Comparison of ENCODE assay signal across 12 cellular contexts in genomic region chr7:27101188-27101905, GRCh38. TPM values are rescaled to one million over a fixed set of nuclear protein-coding genes. Genes with fewer than 3 reads are reported as not detected.
DNase-seq lines count a peak whose midpoint lies in the region; ATAC-seq, FAIRE-seq and TF ChIP-seq lines count a peak whose summit lies in the region.
"Had no signal": no experiment of that assay in that cellular context is flagged by ENCODE, and none has a peak within 500 bp of the region (broad histone marks: within the 10 kb centered on the region; RNA-seq: fewer than 3 reads in every experiment).

No MANE protein-coding gene starts in this region.

- H3K27ac Mint-ChIP-seq in naive thymus-derived CD8-positive, alpha-beta T cell: peak overlapping the region in 1 of 10 donors; percentile 62

- peaks cover 87% of the 10 kb centered on the region for H3K79me2 ChIP-seq in fibroblast of lung (ENCODE audit: control insufficient read depth, insufficient read depth, low read length)

- POLR2A ChIA-PET in naive thymus-derived CD8-positive, alpha-beta T cell (lab: Charles Lee): no interaction called here

- no peaks in the 10 kb centered on the region for H4K20me1 ChIP-seq in fibroblast of lung (ENCODE audit: control insufficient read depth, extremely low read depth, insufficient read depth, low read length)

- no peak for TF ChIP-seq CTCF in WERI-Rb-1 (IDR thresholded peaks at IDR 0.05; ENCODE audit: low read depth, low read length)
- no peak for TF ChIP-seq CTCF in fibroblast of lung (conservative IDR thresholded peaks at IDR 0.05 in 1 of 2, IDR thresholded peaks at IDR 0.05 in 1 of 2; ENCODE audit: low read depth in 1 of 2, low read length in 2 of 2)

- FAIRE-seq in HTR-8/SVneo (lab: Jason Lieb, UNC): no peak

- peaks cover 15 to 20% (median 20%) of the 10 kb centered on the region in 3 donors for H3K36me3 Mint-ChIP-seq in naive thymus-derived CD8-positive, alpha-beta T cell

- H3K9me3 Mint-ChIP-seq in naive thymus-derived CD8-positive, alpha-beta T cell: peaks cover 0 to 4% (median 0%) of the 10 kb centered on the region in 9 donors

- H3K27me3 ChIP-seq in WERI-Rb-1 (ENCODE audit: insufficient read depth, low read depth, severe bottlenecking) (peaks cover 93% of the 10 kb centered on the region), fibroblast of lung (ENCODE audit: control insufficient read depth, insufficient read depth, low read length) (no peaks in the 10 kb centered on the region)
- H3K27me3 ChIP-seq: vagina had no signal

- peak overlapping the region; percentile 74 for H3K9ac ChIP-seq in fibroblast of lung (ENCODE audit: insufficient read depth, low read length)

- DNase-seq in AG08396 (ENCODE audit: low spot score): peak; percentile 57
- DNase-seq in WERI-Rb-1: no peak
- peak; percentile 92 to 94 for DNase-seq in fibroblast of lung (ENCODE audit: low read depth in 2 of 2)
- DNase-seq in naive thymus-derived CD8-positive, alpha-beta T cell: no peak
- DNase-seq in T1000 (lab: John Stamatoyannopoulos, UW): no peak
- DNase-seq in HTR-8/SVneo (ENCODE audit: insufficient read length, low spot score): no peak
- DNase-seq: activated gamma-delta T cell; NCI-H1930; stimulated activated CD4-positive, alpha-beta T cell treated with anti-CD3 and anti-CD28 coated beads, Interleukin-2, amount 100 ng/mL, for 48 hours had no signal

- H2AFZ ChIP-seq in fibroblast of lung (ENCODE audit: low read length): no peak overlapping the region

- peaks cover 8% of the 10 kb centered on the region; the same call in 1 of the 2 replicates for H3K36me3 ChIP-seq in WERI-Rb-1
- no peaks in the 10 kb centered on the region for H3K36me3 ChIP-seq in fibroblast of lung (ENCODE audit: control insufficient read depth, insufficient read depth, low read length)
- H3K36me3 ChIP-seq: vagina had no signal

- H3K27me3 Mint-ChIP-seq in naive thymus-derived CD8-positive, alpha-beta T cell: peaks cover 50 to 93% (median 71%) of the 10 kb centered on the region in 5 donors

- ATAC-seq in naive thymus-derived CD8-positive, alpha-beta T cell: no peak
- ATAC-seq in HG02678 (IDR thresholded peaks at IDR 0.05; ENCODE audit: unreplicated experiment): no peak
- ATAC-seq in HG02571 (IDR thresholded peaks at IDR 0.05; ENCODE audit: unreplicated experiment): no peak

- peaks cover 20 to 57% (median 37%) of the 10 kb centered on the region in 4 donors for H3K4me1 Mint-ChIP-seq in naive thymus-derived CD8-positive, alpha-beta T cell

- peak overlapping the region; percentile 97 for H3K4me2 ChIP-seq in fibroblast of lung (ENCODE audit: extremely low read depth, insufficient read depth, low read length)

- H3K4me3 ChIP-seq in WERI-Rb-1 (ENCODE audit: low read depth, low read length) (peak overlapping the region; percentile 50), fibroblast of lung (replicated peaks in 1 of 4; ENCODE audit: control extremely low read depth in 1 of 4, insufficient read depth in 1 of 4, low read depth in 3 of 4, low read length in 4 of 4) (peak overlapping the region; percentile 52 to 93 (median 81))

- peak overlapping the region in 7 of 10 donors; percentile 1 to 45 (median 37) for H3K4me3 Mint-ChIP-seq in naive thymus-derived CD8-positive, alpha-beta T cell

- H3K27ac ChIP-seq in WERI-Rb-1 (peak overlapping the region; percentile 79; the same call in 1 of the 2 replicates), fibroblast of lung (ENCODE audit: insufficient read depth, low read length) (peak overlapping the region; percentile 95)
- H3K27ac ChIP-seq: vagina had no signal

- H3K9me3 ChIP-seq in WERI-Rb-1 (ENCODE audit: severe bottlenecking) (no peaks in the 10 kb centered on the region), fibroblast of lung (ENCODE audit: control insufficient read depth, insufficient read depth, low read depth, low read length) (no peaks in the 10 kb centered on the region)
- H3K9me3 ChIP-seq: vagina had no signal

- peaks cover 23% of the 10 kb centered on the region for H3K4me1 ChIP-seq in fibroblast of lung (ENCODE audit: control insufficient read depth, extremely low read depth, insufficient read depth, low read length)

RNA-seq across cellular contexts. Expression of gene HOXA2, which starts 1.1 kb away (rescaled TPM):
- total RNA-seq in fibroblast of lung: 1.0 and 1.3 TPM in 2 replicates
- 2.3 and 2.6 TPM in 2 replicates for polyA plus RNA-seq in fibroblast of lung
- 1.4 and 2.2 TPM in 2 replicates for polyA plus RNA-seq in fibroblast of lung (2012)
- polyA minus RNA-seq in fibroblast of lung (ENCODE audit: low replicate concordance): 2.1 and 2.3 TPM in 2 replicates
- not detected for total RNA-seq in naive thymus-derived CD8-positive, alpha-beta T cell
- polyA plus RNA-seq in naive thymus-derived CD8-positive, alpha-beta T cell: not detected

RNA-seq across cellular contexts. Expression of gene HOXA1, which starts 5.5 kb away (rescaled TPM):
- total RNA-seq in fibroblast of lung: 0.50 and 0.51 TPM in 2 replicates
- polyA plus RNA-seq in fibroblast of lung: 0.58 and 0.83 TPM in 2 replicates
- polyA plus RNA-seq in fibroblast of lung (2012): 0.66 and 0.67 TPM in 2 replicates
- polyA minus RNA-seq in fibroblast of lung (ENCODE audit: low replicate concordance): 1.1 TPM in 1 of 2 replicates, not detected in the other
- under 1 TPM; 0.44 to 0.68 TPM for total RNA-seq in naive thymus-derived CD8-positive, alpha-beta T cell
- polyA plus RNA-seq in naive thymus-derived CD8-positive, alpha-beta T cell: under 1 TPM in 2 of 3 donors, not detected in 1; 0.15 to 0.38 TPM

RNA-seq across cellular contexts. Expression of gene HOXA4, which starts 29.2 kb away (rescaled TPM):
- 0.33 and 0.51 TPM in 2 replicates for total RNA-seq in fibroblast of lung
- 2.4 and 3.6 TPM in 2 replicates for polyA plus RNA-seq in fibroblast of lung
- 2.6 and 3.3 TPM in 2 replicates for polyA plus RNA-seq in fibroblast of lung (2012)
- polyA minus RNA-seq in fibroblast of lung (ENCODE audit: low replicate concordance): 1.6 and 3.6 TPM in 2 replicates
- total RNA-seq in naive thymus-derived CD8-positive, alpha-beta T cell: under 1 TPM in 1 of 2 experiments, not detected in 1; 0.31 TPM
- polyA plus RNA-seq in naive thymus-derived CD8-positive, alpha-beta T cell: under 1 TPM in 2 of 3 donors, not detected in 1; 0.22 to 0.38 TPM

RNA-seq across cellular contexts. Expression of gene HOXA5, which starts 42.1 kb away (rescaled TPM):
- 18.3 and 22.1 TPM in 2 replicates for total RNA-seq in fibroblast of lung
- 16.6 and 35.6 TPM in 2 replicates for polyA plus RNA-seq in fibroblast of lung
- 17.5 and 31.8 TPM in 2 replicates for polyA plus RNA-seq in fibroblast of lung (2012)
- 3.1 and 3.9 TPM in 2 replicates for polyA minus RNA-seq in fibroblast of lung (ENCODE audit: low replicate concordance)
- not detected for total RNA-seq in naive thymus-derived CD8-positive, alpha-beta T cell
- not detected for polyA plus RNA-seq in naive thymus-derived CD8-positive, alpha-beta T cell

RNA-seq across cellular contexts. Expression of gene HOXA6, which starts 46.2 kb away (rescaled TPM):
- 3.6 and 4.4 TPM in 2 replicates for total RNA-seq in fibroblast of lung
- polyA plus RNA-seq in fibroblast of lung: 0.70 and 1.2 TPM in 2 replicates
- polyA plus RNA-seq in fibroblast of lung (2012): 1.6 and 3.8 TPM in 2 replicates
- polyA minus RNA-seq in fibroblast of lung (ENCODE audit: low replicate concordance): 0.30 and 1.6 TPM in 2 replicates
- total RNA-seq in naive thymus-derived CD8-positive, alpha-beta T cell: not detected
- not detected for polyA plus RNA-seq in naive thymus-derived CD8-positive, alpha-beta T cell

Comparison
In these comparisons a context has a peak if more than half of its experiments do, and no peak if none do; other contexts are left out.
1. DNase-seq: peak in AG08396 (single experiment) and fibroblast of lung (2 of 2); none in WERI-Rb-1 (single experiment), naive thymus-derived CD8-positive, alpha-beta T cell (0 of 10), T1000 (single experiment) and HTR-8/SVneo (single experiment).